19 cellular contexts compared by ENCODE assay signal in the genomic region with DNA sequence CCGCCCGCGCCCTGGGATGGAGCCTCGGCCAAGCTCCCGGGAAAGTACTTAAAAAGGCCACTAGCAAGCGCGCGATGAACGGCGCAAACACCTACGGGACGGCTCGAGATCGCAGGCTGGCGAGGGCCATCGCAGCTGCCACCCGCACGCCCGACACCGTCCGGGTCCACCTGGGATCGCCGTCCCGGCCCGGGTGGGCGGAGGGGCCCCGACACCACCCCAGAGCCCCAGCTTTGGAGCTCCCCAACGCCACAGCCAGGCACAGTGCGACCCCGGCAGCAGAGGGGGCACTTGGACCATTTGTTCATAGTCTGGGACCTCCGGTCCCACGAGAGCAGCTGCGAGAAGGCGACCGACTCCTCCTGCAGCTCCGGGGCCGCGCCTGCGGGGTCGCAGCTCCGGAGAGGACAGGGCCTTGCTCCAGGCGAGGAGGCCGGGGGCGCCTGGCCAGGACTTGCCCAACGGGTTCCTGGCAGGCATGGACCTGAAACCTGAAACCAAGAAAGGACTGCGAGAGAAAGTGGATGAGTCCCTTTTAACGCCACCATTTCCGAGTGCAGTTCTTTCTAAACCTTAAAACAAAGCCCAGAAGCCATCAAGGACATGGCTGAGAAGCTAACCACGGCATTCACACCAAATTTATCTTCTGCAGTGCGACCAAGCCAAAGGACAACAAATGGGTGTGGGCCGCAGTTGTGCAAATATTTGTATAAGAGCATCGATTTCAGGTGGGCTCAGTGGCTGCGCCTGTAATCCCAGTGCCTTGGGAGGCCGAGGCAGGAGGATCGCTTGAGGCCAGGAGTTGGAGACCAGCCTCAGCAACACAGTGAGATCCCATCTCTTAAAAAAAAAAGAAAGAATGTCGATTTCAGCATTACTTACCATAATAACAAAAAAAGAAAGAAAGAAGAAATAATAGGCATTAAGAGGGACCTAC. TPM values are rescaled to one million over a fixed set of nuclear protein-coding genes. Genes with fewer than 3 reads are reported as not detected.
A peak's percentile ranks its signal among the peaks of the same experiment; 100 is the strongest.
DNase-seq lines count a peak whose midpoint lies in the region; ATAC-seq, FAIRE-seq and TF ChIP-seq lines count a peak whose summit lies in the region.
"Had no signal": no experiment of that assay in that cellular context is flagged by ENCODE, and none has a peak within 500 bp of the region (broad histone marks: within the 10 kb centered on the region; RNA-seq: fewer than 3 reads in every experiment).

No MANE protein-coding gene starts in this region.

- H3K4me2 ChIP-seq in K562 (ENCODE audit: insufficient read depth, low read length) (peak overlapping the region; percentile 39), PC-3 (ENCODE audit: low read length) (no peak overlapping the region)

- CTCF ChIA-PET in K562 (lab: Yijun Ruan, JAX; ENCODE audit: low intra/inter-chr PET ratio) = interaction anchor here (0.8 kb wide), 1 partner anchor 55 kb away, joined by 4 read pairs; no protein-coding TSS in a partner anchor
- CTCF ChIA-PET in PC-3 (lab: Charles Lee) = no interaction called here

- no peaks in the 10 kb centered on the region for H3K36me3 ChIP-seq in K562 (ENCODE audit: control insufficient read depth, insufficient read depth, low read length)
- H3K36me3 ChIP-seq in PC-3 (ENCODE audit: low read depth, low read length) = no peaks in the 10 kb centered on the region
- H3K36me3 ChIP-seq: cardiac muscle cell, ovary, tibial artery had no signal

- peak in 1 of 2 experiments; percentile 48; a peak in 2 of 4 replicates for TF ChIP-seq RAD21 in K562 (CRISPR knock-in tag; conservative IDR thresholded peaks at IDR 0.05 in 1 of 2, IDR thresholded peaks at IDR 0.05 in 1 of 2)

- no peak for DNase-seq in activated naive CD8-positive, alpha-beta T cell treated with anti-CD3 and anti-CD28 coated beads, Interleukin-2, amount 50 U/mL, for 24 hours
- no peak for DNase-seq in activated naive CD8-positive, alpha-beta T cell treated with anti-CD3 and anti-CD28 coated beads for 36 hours
- peak; percentile 51 to 64 (median 56) for DNase-seq in K562 (ENCODE audit: extremely low read depth in 1 of 4, low spot score in 3 of 4)
- DNase-seq in left colon = no peak
- no peak for DNase-seq in frontal cortex (ENCODE audit: low spot score in 2 of 2)
- DNase-seq in PC-3 = no peak
- DNase-seq: activated T-cell treated with anti-CD3 and anti-CD28 coated beads, Interleukin-2, amount 50 U/mL, for 24 hours; CD8-positive, alpha-beta memory T cell; NCI-H1092 treated with DMSO at 0.1 percent for 48 hours; NCI-H2227 treated with DMSO at 0.1 percent for 48 hours; small intestine; tibial artery had no signal

- 9% methylated on average over 49 of the region's 56 CpGs for WGBS in K562 (ENCODE audit: insufficient coverage, low coverage, missing lambda C conversion rate)

- H3K9me1 ChIP-seq in K562 (ENCODE audit: control insufficient read depth, insufficient read depth, low read length) = no peaks in the 10 kb centered on the region

- no peaks in the 10 kb centered on the region for H3K4me1 Mint-ChIP-seq in activated naive CD8-positive, alpha-beta T cell treated with anti-CD3 and anti-CD28 coated beads, Interleukin-2, amount 50 U/mL, for 24 hours
- H3K4me1 Mint-ChIP-seq in activated naive CD8-positive, alpha-beta T cell treated with anti-CD3 and anti-CD28 coated beads for 36 hours = no peaks in the 10 kb centered on the region
- H3K4me1 Mint-ChIP-seq: CD8-positive, alpha-beta memory T cell; stimulated activated memory B cell treated with anti-CD40 and anti-IgM and Interleukin-4, amounts not matched to agents 10 μg/mL and 1 μg/mL and 100 μg/mL, for 72 hours had no signal

- peaks cover 15% of the 10 kb centered on the region for H3K27me3 Mint-ChIP-seq in activated naive CD8-positive, alpha-beta T cell treated with anti-CD3 and anti-CD28 coated beads, Interleukin-2, amount 50 U/mL, for 24 hours
- peaks cover 29% of the 10 kb centered on the region for H3K27me3 Mint-ChIP-seq in activated naive CD8-positive, alpha-beta T cell treated with anti-CD3 and anti-CD28 coated beads for 36 hours

- TF ChIP-seq EP300 in K562 (IDR thresholded peaks at IDR 0.05; ENCODE audit: low read length) = no peak

- BruUV-seq in K562 (replicated peaks; lab: Mats Ljungman, UMichigan) = no TSS peak
- BruUV-seq in PC-3 (replicated peaks; lab: Mats Ljungman, UMichigan) = no TSS peak

- in situ Hi-C loops in K562 (cut with MboI) = no loop called here

- H3K9me3 ChIP-seq in K562 (replicated peaks; ENCODE audit: control insufficient read depth, insufficient read depth, low read depth, low read length) (no peaks in the 10 kb centered on the region), PC-3 (ENCODE audit: low read length) (no peaks in the 10 kb centered on the region)
- H3K9me3 ChIP-seq: ovary, tibial artery had no signal

- FAIRE-seq in K562 (lab: Jason Lieb, UNC) (no peak), frontal cortex (lab: Jason Lieb, UNC) (no peak)
- FAIRE-seq: G401.6, keratinocyte, small intestine had no signal

- no peaks in the 10 kb centered on the region for H3F3A ChIP-seq in PC-3 (ENCODE audit: low read length, unreplicated experiment)

- POLR2A ChIA-PET in K562 (lab: Yijun Ruan, JAX) = interaction anchor here (0.7 kb wide), 1 partner anchor 82 kb away, joined by 3 read pairs; no protein-coding TSS in a partner anchor
- POLR2A ChIA-PET in PC-3 (lab: Charles Lee; ENCODE audit: unreplicated experiment) = interaction anchor here (0.6 kb wide), 1 partner anchor 44 kb away, joined by 3 read pairs; no protein-coding TSS in a partner anchor

- no peak for TF ChIP-seq POLR2A in K562 (conservative IDR thresholded peaks at IDR 0.05)

- H3K4me3 Mint-ChIP-seq in activated naive CD8-positive, alpha-beta T cell treated with anti-CD3 and anti-CD28 coated beads, Interleukin-2, amount 50 U/mL, for 24 hours = no peak overlapping the region
- no peak overlapping the region for H3K4me3 Mint-ChIP-seq in activated naive CD8-positive, alpha-beta T cell treated with anti-CD3 and anti-CD28 coated beads for 36 hours
- H3K4me3 Mint-ChIP-seq: activated T-cell treated with anti-CD3 and anti-CD28 coated beads, Interleukin-2, amount 50 U/mL, for 24 hours; CD8-positive, alpha-beta memory T cell; stimulated activated memory B cell treated with anti-CD40 and anti-IgM and Interleukin-4, amounts not matched to agents 10 μg/mL and 1 μg/mL and 100 μg/mL, for 72 hours had no signal

- H3K4me3 ChIP-seq in K562 = 0 out of 2 replicates have a peak overlapping the region, but pooled peaks have one; percentile 9
- H3K4me3 ChIP-seq in PC-3 (ENCODE audit: low read length) = no peak overlapping the region
- H3K4me3 ChIP-seq: cardiac muscle cell, ovary, tibial artery had no signal

- H3K9ac ChIP-seq in K562 (ENCODE audit: insufficient read depth in 1 of 2, low read depth in 2 of 2, low read length in 2 of 2) (0 out of 4 replicates have a peak overlapping the region, but pooled peaks of 1 of the 2 experiments have one; percentile 22), PC-3 (ENCODE audit: low read length) (no peak overlapping the region)

- H3K4me1 ChIP-seq in K562 (replicated peaks in 1 of 2; ENCODE audit: control insufficient read depth in 2 of 2, insufficient read depth in 2 of 2, low read length in 2 of 2) (peaks cover 0 to 18% of the 10 kb centered on the region in 2 experiments; a peak in 2 of 5 replicates), PC-3 (ENCODE audit: insufficient read depth, low read length) (no peaks in the 10 kb centered on the region)
- H3K4me1 ChIP-seq: tibial artery had no signal

- peak; percentile 29 to 70 (median 65); a peak in 5 of 6 replicates for TF ChIP-seq CTCF in K562 (IDR thresholded peaks at IDR 0.05 in 2 of 3, conservative IDR thresholded peaks at IDR 0.05 in 1 of 3; ENCODE audit: insufficient read depth in 2 of 3, low read depth in 1 of 3, low read length in 3 of 3)
- no peak for TF ChIP-seq CTCF in PC-3 (conservative IDR thresholded peaks at IDR 0.05; ENCODE audit: low read depth, low read length)

- 0 out of 2 replicates have a peak overlapping the region, but pooled peaks have one; percentile 33 for H2AFZ ChIP-seq in K562 (ENCODE audit: low read depth, low read length)
- no peak overlapping the region for H2AFZ ChIP-seq in PC-3 (ENCODE audit: low read length)

- no peaks in the 10 kb centered on the region for H3K9me3 Mint-ChIP-seq in activated naive CD8-positive, alpha-beta T cell treated with anti-CD3 and anti-CD28 coated beads, Interleukin-2, amount 50 U/mL, for 24 hours
- H3K9me3 Mint-ChIP-seq in activated naive CD8-positive, alpha-beta T cell treated with anti-CD3 and anti-CD28 coated beads for 36 hours = no peaks in the 10 kb centered on the region
- H3K9me3 Mint-ChIP-seq: activated T-cell treated with anti-CD3 and anti-CD28 coated beads, Interleukin-2, amount 50 U/mL, for 24 hours; CD8-positive, alpha-beta memory T cell; stimulated activated memory B cell treated with anti-CD40 and anti-IgM and Interleukin-4, amounts not matched to agents 10 μg/mL and 1 μg/mL and 100 μg/mL, for 72 hours had no signal

- peak; percentile 22 for ATAC-seq in activated naive CD8-positive, alpha-beta T cell treated with anti-CD3 and anti-CD28 coated beads, Interleukin-2, amount 50 U/mL, for 24 hours
- ATAC-seq in K562 = peak; percentile 88
- peak; percentile 64 for ATAC-seq in left colon
- no peak for ATAC-seq in PC-3
- ATAC-seq in HG03439 (IDR thresholded peaks at IDR 0.05; ENCODE audit: unreplicated experiment) = no peak
- no peak for ATAC-seq in HG03378 (IDR thresholded peaks at IDR 0.05; ENCODE audit: unreplicated experiment)
- ATAC-seq: stimulated activated memory B cell treated with anti-CD40 and anti-IgM and Interleukin-4, amounts not matched to agents 10 μg/mL and 1 μg/mL and 100 μg/mL, for 72 hours had no signal

- H3K27me3 ChIP-seq in K562 (ENCODE audit: control insufficient read depth in 2 of 2, insufficient read depth in 2 of 2, low read length in 2 of 2) (peaks cover 26 to 37% of the 10 kb centered on the region in 2 experiments), PC-3 (ENCODE audit: low read length) (0 out of 2 replicates have a peak, but pooled peaks cover 3% of the 10 kb centered on the region)
- H3K27me3 ChIP-seq: cardiac muscle cell, ovary, tibial artery had no signal

- H3K79me2 ChIP-seq in K562 (ENCODE audit: control insufficient read depth, insufficient read depth, low read length) (no peaks in the 10 kb centered on the region), PC-3 (ENCODE audit: low read length) (no peaks in the 10 kb centered on the region)

- H3K36me3 Mint-ChIP-seq in activated naive CD8-positive, alpha-beta T cell treated with anti-CD3 and anti-CD28 coated beads, Interleukin-2, amount 50 U/mL, for 24 hours (ENCODE audit: low read depth) = no peaks in the 10 kb centered on the region
- no peaks in the 10 kb centered on the region for H3K36me3 Mint-ChIP-seq in activated naive CD8-positive, alpha-beta T cell treated with anti-CD3 and anti-CD28 coated beads for 36 hours
- H3K36me3 Mint-ChIP-seq: CD8-positive, alpha-beta memory T cell; stimulated activated memory B cell treated with anti-CD40 and anti-IgM and Interleukin-4, amounts not matched to agents 10 μg/mL and 1 μg/mL and 100 μg/mL, for 72 hours had no signal

- no peaks in the 10 kb centered on the region for H3K9me2 ChIP-seq in PC-3 (replicated peaks; ENCODE audit: low read length)

- no peak overlapping the region for H3K27ac Mint-ChIP-seq in activated naive CD8-positive, alpha-beta T cell treated with anti-CD3 and anti-CD28 coated beads, Interleukin-2, amount 50 U/mL, for 24 hours
- H3K27ac Mint-ChIP-seq in activated naive CD8-positive, alpha-beta T cell treated with anti-CD3 and anti-CD28 coated beads for 36 hours = no peak overlapping the region
- H3K27ac Mint-ChIP-seq: activated T-cell treated with anti-CD3 and anti-CD28 coated beads, Interleukin-2, amount 50 U/mL, for 24 hours; CD8-positive, alpha-beta memory T cell; stimulated activated memory B cell treated with anti-CD40 and anti-IgM and Interleukin-4, amounts not matched to agents 10 μg/mL and 1 μg/mL and 100 μg/mL, for 72 hours had no signal

- intact Hi-C loops in K562 (cut with micrococcal nuclease) (loop anchor here (1.0 kb wide), 1 partner anchor 44 kb away; no protein-coding TSS in a partner anchor), left colon (cut with DNase I, micrococcal nuclease) (no loop called here), PC-3 (cut with micrococcal nuclease) (no loop called here)

- H3K27ac ChIP-seq in K562 (ENCODE audit: extremely low read depth, low read depth, low read length) = no peak overlapping the region
- H3K27ac ChIP-seq in PC-3 (ENCODE audit: low read length) = no peak overlapping the region
- H3K27ac ChIP-seq: cardiac muscle cell, ovary, tibial artery had no signal

- H4K20me1 ChIP-seq in K562 (replicated peaks; ENCODE audit: control insufficient read depth, insufficient read depth, low read length) (no peaks in the 10 kb centered on the region), PC-3 (ENCODE audit: low read length) (no peaks in the 10 kb centered on the region)

RNA-seq across cellular contexts. Expression of a gene that starts 54.0 kb away (rescaled TPM):
- total RNA-seq in activated naive CD8-positive, alpha-beta T cell treated with anti-CD3 and anti-CD28 coated beads for 36 hours = 100 to 1,000 TPM; 225 TPM
- total RNA-seq in K562 (2011; cell fraction: chromatin; rRNA removed; ENCODE audit: low replicate concordance) = 74.0 and 256 TPM in 2 replicates
- total RNA-seq in K562 (2011; cell fraction: nucleolus; rRNA removed) = 209 and 220 TPM in 2 replicates
- total RNA-seq in K562 (2011; cell fraction: nucleoplasm; rRNA removed) = 139 and 147 TPM in 2 replicates
- total RNA-seq in K562 (2014; rRNA removed) = 187 and 239 TPM in 2 replicates
- 42.1 and 52.9 TPM in 2 replicates for total RNA-seq in K562 (2014; rRNA removed; fragmentation: Illumina TruSeq; extraction: Trizol)
- 97.8 and 103 TPM in 2 replicates for total RNA-seq in K562 (2015; rRNA removed; fragmentation: Illumina TruSeq; extraction: Trizol)
- 164 and 167 TPM in 2 replicates for total RNA-seq in K562 (2021)
- 127 and 158 TPM in 2 replicates for polyA plus RNA-seq in K562 (2011; rRNA removed)
- polyA plus RNA-seq in K562 (2011; cell fraction: cytosol; rRNA removed) = 271 and 517 TPM in 2 replicates
- polyA plus RNA-seq in K562 (2011; cell fraction: nucleus; rRNA removed) = 407 and 557 TPM in 2 replicates
- polyA plus RNA-seq in K562 (2012) = 134 and 149 TPM in 2 replicates
- 100.0 and 155 TPM in 2 replicates for polyA plus RNA-seq in K562 (2014; fragmentation: Illumina TruSeq; extraction: Trizol)
- 10 to 100 TPM; 35.4 to 53.3 TPM for polyA plus RNA-seq in K562 (2014; fragmentation: Nextera tagmentation; extraction: Ambion mirVana)
- polyA plus RNA-seq in K562 (2014; rRNA removed) = 209 and 231 TPM in 2 replicates
- 51.7 and 70.1 TPM in 2 replicates for polyA minus RNA-seq in K562 (2011; rRNA and poly(A)+ RNA removed)
- 78.1 and 83.2 TPM in 2 replicates for polyA minus RNA-seq in K562 (2011; cell fraction: cytosol; rRNA and poly(A)+ RNA removed)
- polyA minus RNA-seq in K562 (2011; cell fraction: nucleus; rRNA and poly(A)+ RNA removed) = 115 and 121 TPM in 2 replicates
- 10 to 100 TPM; 60.7 to 74.8 TPM for total RNA-seq in left colon
- 37.5 TPM for total RNA-seq in frontal cortex
- total RNA-seq in PC-3 (2014; rRNA removed) = 203 and 207 TPM in 2 replicates

Comparison
In these comparisons a context has a peak if more than half of its experiments do, and no peak if none do; other contexts are left out.
1. ATAC-seq: peak in activated naive CD8-positive, alpha-beta T cell treated with anti-CD3 and anti-CD28 coated beads, Interleukin-2, amount 50 U/mL, for 24 hours (single experiment), K562 (single experiment) and left colon (single experiment); none in PC-3 (single experiment), HG03439 (single experiment) and HG03378 (single experiment).
2. DNase-seq: peak in K562 (4 of 4); none in activated naive CD8-positive, alpha-beta T cell treated with anti-CD3 and anti-CD28 coated beads, Interleukin-2, amount 50 U/mL, for 24 hours (single experiment), activated naive CD8-positive, alpha-beta T cell treated with anti-CD3 and anti-CD28 coated beads for 36 hours (single experiment), left colon (0 of 2), frontal cortex (0 of 2) and PC-3 (single experiment).